In genomic region chr11:17403977-17404759, GRCh38 we compare ENCODE assay signal across 1 cellular context.
TF ChIP-seq lines count a peak whose summit lies in the region.

No MANE protein-coding gene starts in this region.

TF ChIP-seq in HEK293, 187 proteins besides CTCF, POLR2A, EP300 and RAD21 (continued from another document):
- peak; percentile 36; the same call in 1 of the 2 replicates for TF ChIP-seq ZNF518A (tag by site-specific recombination; conservative IDR thresholded peaks at IDR 0.05; ENCODE audit: low read depth)
- peak; percentile 25; the same call in 1 of the 2 replicates for TF ChIP-seq TSHZ1 (tag by site-specific recombination; IDR thresholded peaks at IDR 0.05; ENCODE audit: borderline replicate concordance)
- 0 out of 2 replicates have a peak, but pooled peaks have one; percentile 28 for TF ChIP-seq PRDM10 (tag by site-specific recombination; IDR thresholded peaks at IDR 0.05)
- TF ChIP-seq HOXA7 (CRISPR knock-in tag; IDR thresholded peaks at IDR 0.05; ENCODE audit: borderline replicate concordance): no peak
- no peak for TF ChIP-seq GLIS2 (tag by site-specific recombination; IDR thresholded peaks at IDR 0.05)
- peak; percentile 48; the same call in 1 of the 2 replicates for TF ChIP-seq ZNF324 (tag by site-specific recombination; IDR thresholded peaks at IDR 0.05)
- TF ChIP-seq ZNF707 (tag by site-specific recombination; IDR thresholded peaks at IDR 0.05): no peak
- no peak for TF ChIP-seq ZNF664 (tag by site-specific recombination; IDR thresholded peaks at IDR 0.05)
- peak; percentile 16; the same call in 1 of the 2 replicates for TF ChIP-seq ZNF394 (tag by site-specific recombination; IDR thresholded peaks at IDR 0.05; ENCODE audit: borderline replicate concordance)
- TF ChIP-seq FEZF1 (tag by site-specific recombination; IDR thresholded peaks at IDR 0.05): 0 out of 2 replicates have a peak, but pooled peaks have one; percentile 22
- TF ChIP-seq ZNF121 (tag by site-specific recombination; IDR thresholded peaks at IDR 0.05): no peak
- peak; percentile 96 for TF ChIP-seq ZNF558 (tag by site-specific recombination; IDR thresholded peaks at IDR 0.05)
